39 cellular contexts compared by ENCODE assay signal in the genomic region with DNA sequence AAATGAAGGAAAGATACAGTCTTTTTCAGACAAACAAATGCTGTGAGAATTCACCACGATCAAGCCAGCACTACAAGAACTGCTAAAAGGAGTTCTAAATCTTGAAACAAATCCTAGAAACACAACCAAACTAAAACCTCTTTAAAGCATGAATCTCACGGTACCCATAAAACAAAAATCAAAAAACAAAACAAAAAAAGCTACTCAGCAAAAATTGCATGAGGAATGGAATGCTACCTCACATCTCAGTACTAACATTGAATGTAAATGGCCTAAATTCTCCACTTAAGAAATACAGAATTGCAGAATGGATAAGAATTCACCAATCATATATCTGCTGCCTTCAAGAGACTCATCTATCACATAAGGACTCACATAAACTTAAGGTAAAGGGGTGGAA.
"Had no signal": no experiment of that assay in that cellular context is flagged by ENCODE, and none has a peak within 500 bp of the region (broad histone marks: within the 10 kb centered on the region; RNA-seq: fewer than 3 reads in every experiment).

No MANE protein-coding gene starts in this region.

- H3K27ac Mint-ChIP-seq: activated naive CD4-positive, alpha-beta T cell treated with anti-CD3 and anti-CD28 coated beads for 36 hours; activated naive CD4-positive, alpha-beta T cell treated with anti-CD3 and anti-CD28 coated beads, Interleukin-2, amount 10 ng/mL, durations not matched to agents 7 days and 5 days; activated naive CD4-positive, alpha-beta T cell treated with anti-CD3 and anti-CD28 coated beads, Interleukin-2, amount 50 U/mL, for 24 hours; activated naive CD4-positive, alpha-beta T cell treated with anti-CD3 and anti-CD28 coated beads, Interleukin-2, amount 50 U/mL, for 72 hours; activated naive CD8-positive, alpha-beta T cell; activated naive CD8-positive, alpha-beta T cell treated with anti-CD3 and anti-CD28 coated beads for 36 hours; activated naive CD8-positive, alpha-beta T cell treated with anti-CD3 and anti-CD28 coated beads, Interleukin-2, amount 10 ng/mL, durations not matched to agents 7 days and 5 days; activated naive CD8-positive, alpha-beta T cell treated with anti-CD3 and anti-CD28 coated beads, Interleukin-2, amount 50 U/mL, for 24 hours; activated T-cell treated with anti-CD3 and anti-CD28 coated beads, Interleukin-2, amount 50 U/mL, for 24 hours; activated T-cell treated with anti-CD3 and anti-CD28 coated beads, Interleukin-2, amount 50 U/mL, for 72 hours; activated T-helper 1 cell treated with anti-CD3 and anti-CD28 coated beads, Interleukin-12 subunit alpha, Interleukin-12 subunit beta, Interleukin-2, Interleukin-4 antibody, amounts not matched to agents 30 ng/mL and 10 ng/mL and 1 ng/mL, durations not matched to agents 14 hours and 24 hours and 36 hours; activated T-helper 17 cell treated with anti-CD3 and anti-CD28 coated beads, Interleukin-2, amount 50 U/mL, for 72 hours; activated T-helper 2 cell treated with anti-CD3 and anti-CD28 coated beads, Interferon-gamma antibody, Interleukin-2, Interleukin-4, amounts not matched to agents 10 μg/mL and 5 μg/mL and 100 μg/mL, durations not matched to agents 14 hours and 24 hours and 36 hours; brain had no signal

- H3K27me3 ChIP-seq: adrenal gland, ascending aorta, body of pancreas, brain microvascular endothelial cell, breast epithelium, cardiac muscle cell had no signal

- H3K9me3 ChIP-seq: adrenal gland, ascending aorta, body of pancreas, breast epithelium had no signal

- H3K27ac ChIP-seq: adrenal gland, ascending aorta, body of pancreas, brain microvascular endothelial cell, breast epithelium, cardiac muscle cell had no signal

- H3K4me3 ChIP-seq: adrenal gland, ascending aorta, body of pancreas, breast epithelium, cardiac muscle cell had no signal

- H3K36me3 Mint-ChIP-seq: activated naive CD4-positive, alpha-beta T cell treated with anti-CD3 and anti-CD28 coated beads, Interleukin-2, amount 10 ng/mL, durations not matched to agents 7 days and 5 days; activated naive CD4-positive, alpha-beta T cell treated with anti-CD3 and anti-CD28 coated beads, Interleukin-2, amount 50 U/mL, for 24 hours; activated naive CD8-positive, alpha-beta T cell; activated naive CD8-positive, alpha-beta T cell treated with anti-CD3 and anti-CD28 coated beads for 36 hours; activated naive CD8-positive, alpha-beta T cell treated with anti-CD3 and anti-CD28 coated beads, Interleukin-2, amount 10 ng/mL, durations not matched to agents 7 days and 5 days; brain had no signal

- H3K9me3 Mint-ChIP-seq: activated naive CD4-positive, alpha-beta T cell treated with anti-CD3 and anti-CD28 coated beads, Interleukin-2, amount 10 ng/mL, durations not matched to agents 7 days and 5 days; activated naive CD8-positive, alpha-beta T cell treated with anti-CD3 and anti-CD28 coated beads, Interleukin-2, amount 10 ng/mL, durations not matched to agents 7 days and 5 days; activated T-helper 1 cell treated with anti-CD3 and anti-CD28 coated beads, Interleukin-12 subunit alpha, Interleukin-12 subunit beta, Interleukin-2, Interleukin-4 antibody, amounts not matched to agents 30 ng/mL and 10 ng/mL and 1 ng/mL, durations not matched to agents 14 hours and 24 hours and 36 hours; activated T-helper 17 cell treated with anti-CD3 and anti-CD28 coated beads, Interleukin-2, amount 50 U/mL, for 72 hours; activated T-helper 2 cell treated with anti-CD3 and anti-CD28 coated beads, Interferon-gamma antibody, Interleukin-2, Interleukin-4, amounts not matched to agents 10 μg/mL and 5 μg/mL and 100 μg/mL, durations not matched to agents 14 hours and 24 hours and 36 hours had no signal

- H3K4me1 Mint-ChIP-seq: activated naive CD4-positive, alpha-beta T cell treated with anti-CD3 and anti-CD28 coated beads, Interleukin-2, amount 10 ng/mL, durations not matched to agents 7 days and 5 days; activated naive CD4-positive, alpha-beta T cell treated with anti-CD3 and anti-CD28 coated beads, Interleukin-2, amount 50 U/mL, for 24 hours; activated naive CD8-positive, alpha-beta T cell treated with anti-CD3 and anti-CD28 coated beads for 36 hours; activated naive CD8-positive, alpha-beta T cell treated with anti-CD3 and anti-CD28 coated beads, Interleukin-2, amount 10 ng/mL, durations not matched to agents 7 days and 5 days; activated naive CD8-positive, alpha-beta T cell treated with anti-CD3 and anti-CD28 coated beads, Interleukin-2, amount 50 U/mL, for 24 hours; activated T-helper 17 cell treated with anti-CD3 and anti-CD28 coated beads, Interleukin-2, amount 50 U/mL, for 72 hours; brain; central memory CD8-positive, alpha-beta T cell had no signal

- FAIRE-seq: astrocyte, bronchial epithelial cell had no signal

- DNase-seq: activated effector memory CD4-positive, alpha-beta T cell treated with anti-CD3 and anti-CD28 coated beads, Interleukin-2, amount 50 U/mL, for 16 hours; activated effector memory CD4-positive, alpha-beta T cell treated with Interleukin-2 at 50 U/mL for 16 hours; activated gamma-delta T cell; activated gamma-delta T cell treated with Interleukin-2 at 50 U/mL for 16 hours; activated naive CD4-positive, alpha-beta T cell; activated naive CD4-positive, alpha-beta T cell treated with anti-CD3 and anti-CD28 coated beads for 36 hours; activated naive CD4-positive, alpha-beta T cell treated with anti-CD3 and anti-CD28 coated beads, Interleukin-2, amount 10 ng/mL, durations not matched to agents 7 days and 5 days; activated naive CD4-positive, alpha-beta T cell treated with anti-CD3 and anti-CD28 coated beads, Interleukin-2, amount 50 U/mL, for 16 hours; activated naive CD4-positive, alpha-beta T cell treated with Interleukin-2 at 50 U/mL for 16 hours; activated naive CD8-positive, alpha-beta T cell treated with anti-CD3 and anti-CD28 coated beads for 36 hours; activated naive CD8-positive, alpha-beta T cell treated with anti-CD3 and anti-CD28 coated beads, Interleukin-2, amount 10 ng/mL, durations not matched to agents 7 days and 5 days; activated naive CD8-positive, alpha-beta T cell treated with anti-CD3 and anti-CD28 coated beads, Interleukin-2, amount 50 U/mL, for 24 hours; activated T-cell treated with anti-CD3 and anti-CD28 coated beads, Interleukin-2, amount 50 U/mL, for 24 hours; activated T-cell treated with anti-CD3 and anti-CD28 coated beads, Interleukin-2, amount 50 U/mL, for 4 hours; activated T-cell treated with anti-CD3 and anti-CD28 coated beads, Interleukin-2, amount 50 U/mL, for 48 hours; activated T-cell treated with anti-CD3 and anti-CD28 coated beads, Interleukin-2, amount 50 U/mL, for 72 hours; adrenal gland; amniotic stem cell; amygdala; anterior cingulate cortex; aorta; body of pancreas; brain microvascular endothelial cell; caudate nucleus; central memory CD4-positive, alpha-beta T cell; cerebellar nuclear complex had no signal

- H3K4me3 Mint-ChIP-seq: activated naive CD4-positive, alpha-beta T cell treated with anti-CD3 and anti-CD28 coated beads for 36 hours; activated naive CD4-positive, alpha-beta T cell treated with anti-CD3 and anti-CD28 coated beads, Interleukin-2, amount 10 ng/mL, durations not matched to agents 7 days and 5 days; activated naive CD4-positive, alpha-beta T cell treated with anti-CD3 and anti-CD28 coated beads, Interleukin-2, amount 50 U/mL, for 24 hours; activated naive CD8-positive, alpha-beta T cell; activated naive CD8-positive, alpha-beta T cell treated with anti-CD3 and anti-CD28 coated beads for 36 hours; activated naive CD8-positive, alpha-beta T cell treated with anti-CD3 and anti-CD28 coated beads, Interleukin-2, amount 10 ng/mL, durations not matched to agents 7 days and 5 days; activated naive CD8-positive, alpha-beta T cell treated with anti-CD3 and anti-CD28 coated beads, Interleukin-2, amount 50 U/mL, for 24 hours; activated T-cell treated with anti-CD3 and anti-CD28 coated beads, Interleukin-2, amount 50 U/mL, for 24 hours; activated T-cell treated with anti-CD3 and anti-CD28 coated beads, Interleukin-2, amount 50 U/mL, for 4 hours; activated T-cell treated with anti-CD3 and anti-CD28 coated beads, Interleukin-2, amount 50 U/mL, for 72 hours; activated T-helper 1 cell treated with anti-CD3 and anti-CD28 coated beads, Interleukin-12 subunit alpha, Interleukin-12 subunit beta, Interleukin-2, Interleukin-4 antibody, amounts not matched to agents 30 ng/mL and 10 ng/mL and 1 ng/mL, durations not matched to agents 14 hours and 24 hours and 36 hours; activated T-helper 17 cell treated with anti-CD3 and anti-CD28 coated beads, Interleukin-2, amount 50 U/mL, for 72 hours; brain; central memory CD8-positive, alpha-beta T cell had no signal

- H3K4me1 ChIP-seq: adrenal gland, ascending aorta, body of pancreas, breast epithelium had no signal

- ATAC-seq: activated naive CD4-positive, alpha-beta T cell treated with anti-CD3 and anti-CD28 coated beads, Interleukin-2, amount 50 U/mL, for 72 hours; activated naive CD8-positive, alpha-beta T cell treated with anti-CD3 and anti-CD28 coated beads, Interleukin-2, amount 50 U/mL, for 24 hours; activated T-cell treated with anti-CD3 and anti-CD28 coated beads, Interleukin-2, amount 50 U/mL, for 4 hours; activated T-cell treated with anti-CD3 and anti-CD28 coated beads, Interleukin-2, amount 50 U/mL, for 72 hours; activated T-helper 17 cell treated with anti-CD3 and anti-CD28 coated beads, Interleukin-2, amount 50 U/mL, for 72 hours; body of pancreas had no signal

- H3K36me3 ChIP-seq: adrenal gland, ascending aorta, brain microvascular endothelial cell, breast epithelium, cardiac muscle cell had no signal

- H3K27me3 Mint-ChIP-seq: activated naive CD4-positive, alpha-beta T cell treated with anti-CD3 and anti-CD28 coated beads, Interleukin-2, amount 10 ng/mL, durations not matched to agents 7 days and 5 days; activated naive CD4-positive, alpha-beta T cell treated with anti-CD3 and anti-CD28 coated beads, Interleukin-2, amount 50 U/mL, for 24 hours; activated naive CD8-positive, alpha-beta T cell; activated naive CD8-positive, alpha-beta T cell treated with anti-CD3 and anti-CD28 coated beads for 36 hours; activated naive CD8-positive, alpha-beta T cell treated with anti-CD3 and anti-CD28 coated beads, Interleukin-2, amount 10 ng/mL, durations not matched to agents 7 days and 5 days; activated naive CD8-positive, alpha-beta T cell treated with anti-CD3 and anti-CD28 coated beads, Interleukin-2, amount 50 U/mL, for 24 hours; activated T-cell treated with anti-CD3 and anti-CD28 coated beads, Interleukin-2, amount 50 U/mL, for 24 hours; activated T-helper 17 cell treated with anti-CD3 and anti-CD28 coated beads, Interleukin-2, amount 50 U/mL, for 72 hours; brain; central memory CD8-positive, alpha-beta T cell had no signal
